ENCODE assay signal across 29 cellular contexts in genomic region chr6:159302196-159302595, GRCh38.
"Had no signal": no experiment of that assay in that cellular context is flagged by ENCODE, and none has a peak within 500 bp of the region (broad histone marks: within the 10 kb centered on the region; RNA-seq: fewer than 3 reads in every experiment).

No MANE protein-coding gene starts in this region.

- H3K4me3 ChIP-seq: ovary, psoas muscle, right lobe of liver, sigmoid colon, stomach, thoracic aorta, thyroid gland, tibial nerve, upper lobe of left lung, uterus had no signal

- ATAC-seq: naive thymus-derived CD8-positive, alpha-beta T cell; natural killer cell treated with Interleukin-12 subunit alpha and Interleukin-12 subunit beta and Interleukin-15 and Interleukin-18, amount 100 ng/mL, for 72 hours; psoas muscle; right cardiac atrium; right lobe of liver; stimulated activated effector memory CD8-positive, alpha-beta T cell treated with anti-CD3 and anti-CD28 coated beads, Interleukin-12 subunit alpha, Interleukin-12 subunit beta, amount 100 ng/mL, for 72 hours; stimulated activated naive B cell treated with anti-CD40 and anti-IgM and Interleukin-4, amounts not matched to agents 10 μg/mL and 1 μg/mL and 100 μg/mL, for 72 hours had no signal

- H3K36me3 Mint-ChIP-seq: natural killer cell treated with Interleukin-12 subunit alpha and Interleukin-12 subunit beta and Interleukin-15 and Interleukin-18, amount 100 ng/mL, for 72 hours had no signal

- H3K36me3 ChIP-seq: ovary, right lobe of liver, sigmoid colon, stomach, thoracic aorta, thyroid gland, tibial nerve, upper lobe of left lung, uterus had no signal

- H3K4me3 Mint-ChIP-seq: naive thymus-derived CD8-positive, alpha-beta T cell; natural killer cell treated with Interleukin-12 subunit alpha and Interleukin-12 subunit beta and Interleukin-15 and Interleukin-18, amount 100 ng/mL, for 72 hours; nephron progenitor cell; neural crest cell; stimulated activated effector memory CD8-positive, alpha-beta T cell treated with anti-CD3 and anti-CD28 coated beads, Interleukin-12 subunit alpha, Interleukin-12 subunit beta, amount 100 ng/mL, for 72 hours; stimulated activated naive B cell treated with anti-CD40 and anti-IgM and Interleukin-4, amounts not matched to agents 10 μg/mL and 1 μg/mL and 100 μg/mL, for 72 hours; stimulated activated naive CD8-positive, alpha-beta T cell treated with anti-CD3 and anti-CD28 coated beads, Interleukin-15, Interleukin-2, amounts not matched to agents 100 ng/mL and 50 ng/mL, for 24 hours had no signal

- H3K9me3 ChIP-seq: ovary, psoas muscle, right lobe of liver, sigmoid colon, stomach, thoracic aorta, thyroid gland, tibial nerve, upper lobe of left lung, uterus had no signal

- H3K4me1 ChIP-seq: parathyroid adenoma, psoas muscle, sigmoid colon, stomach, thyroid gland, upper lobe of left lung, uterus had no signal

- H3K27me3 Mint-ChIP-seq: progenitor cell of endocrine pancreas had no signal

- H2AFZ ChIP-seq: parathyroid adenoma had no signal

- H3K27ac ChIP-seq: ovary, parathyroid adenoma, psoas muscle, right lobe of liver, sigmoid colon, stomach, thoracic aorta, thyroid gland, tibial nerve, upper lobe of left lung, uterus had no signal

- H3K9me3 Mint-ChIP-seq: natural killer cell treated with Interleukin-12 subunit alpha and Interleukin-12 subunit beta and Interleukin-15 and Interleukin-18, amount 100 ng/mL, for 72 hours; neural crest cell; stimulated activated effector memory CD8-positive, alpha-beta T cell treated with anti-CD3 and anti-CD28 coated beads, Interleukin-12 subunit alpha, Interleukin-12 subunit beta, amount 100 ng/mL, for 72 hours; stimulated activated naive CD8-positive, alpha-beta T cell treated with anti-CD3 and anti-CD28 coated beads, Interleukin-15, Interleukin-2, amounts not matched to agents 100 ng/mL and 50 ng/mL, for 24 hours had no signal

- H3K27me3 ChIP-seq: ovary, right lobe of liver, sigmoid colon, stomach, thyroid gland, tibial nerve, upper lobe of left lung, uterus had no signal

- H3K4me1 Mint-ChIP-seq: naive thymus-derived CD8-positive, alpha-beta T cell; nephron progenitor cell; stimulated activated effector memory CD8-positive, alpha-beta T cell treated with anti-CD3 and anti-CD28 coated beads, Interleukin-12 subunit alpha, Interleukin-12 subunit beta, amount 100 ng/mL, for 72 hours; stimulated activated naive B cell treated with anti-CD40 and anti-IgM and Interleukin-4, amounts not matched to agents 10 μg/mL and 1 μg/mL and 100 μg/mL, for 72 hours had no signal

- DNase-seq: naive thymus-derived CD8-positive, alpha-beta T cell; nephron progenitor cell; occipital lobe; ovary; posterior cingulate gyrus; psoas muscle; right cardiac atrium; right lobe of liver; sigmoid colon; small intestine; stimulated activated CD4-positive, alpha-beta T cell treated with anti-CD3 and anti-CD28 coated beads, Interleukin-15, amount 100 ng/mL, for 24 hours; stimulated activated CD4-positive, alpha-beta T cell treated with anti-CD3 and anti-CD28 coated beads, Interleukin-2, amount 100 ng/mL, for 24 hours; stimulated activated CD4-positive, alpha-beta T cell treated with anti-CD3 and anti-CD28 coated beads, Interleukin-2, amount 100 ng/mL, for 48 hours; stimulated activated CD4-positive, alpha-beta T cell treated with anti-CD3 and anti-CD28 coated beads, Interleukin-4, amount 100 ng/mL, for 24 hours; stimulated activated naive B cell treated with anti-CD40 and anti-IgM and Interleukin-4, amounts not matched to agents 10 μg/mL and 1 μg/mL and 100 μg/mL, for 72 hours; stimulated activated naive CD4-positive, alpha-beta T cell treated with Interleukin-2 at 50 U/mL for 16 hours; stomach; thyroid gland; trophoblast cell; upper lobe of left lung; uterus had no signal

- H3K9ac ChIP-seq: parathyroid adenoma had no signal

- H3K27ac Mint-ChIP-seq: naive thymus-derived CD8-positive, alpha-beta T cell; natural killer cell treated with Interleukin-12 subunit alpha and Interleukin-12 subunit beta and Interleukin-15 and Interleukin-18, amount 100 ng/mL, for 72 hours; nephron progenitor cell; progenitor cell of endocrine pancreas; stimulated activated effector memory CD8-positive, alpha-beta T cell treated with anti-CD3 and anti-CD28 coated beads, Interleukin-12 subunit alpha, Interleukin-12 subunit beta, amount 100 ng/mL, for 72 hours; stimulated activated naive B cell treated with anti-CD40 and anti-IgM and Interleukin-4, amounts not matched to agents 10 μg/mL and 1 μg/mL and 100 μg/mL, for 72 hours; stimulated activated naive CD8-positive, alpha-beta T cell treated with anti-CD3 and anti-CD28 coated beads, Interleukin-15, Interleukin-2, amounts not matched to agents 100 ng/mL and 50 ng/mL, for 24 hours had no signal

- H3K79me2 ChIP-seq: parathyroid adenoma had no signal
